In genomic region chr11:65417702-65418430, GRCh38 we compare ENCODE assay signal across 8 cellular contexts. TPM values are rescaled to one million over a fixed set of nuclear protein-coding genes. Genes with fewer than 3 reads are reported as not detected.
DNase-seq lines count a peak whose midpoint lies in the region; ATAC-seq and TF ChIP-seq lines count a peak whose summit lies in the region.

No MANE protein-coding gene starts in this region.

- peak overlapping the region; percentile 64 for H3K4me3 ChIP-seq in fibroblast of the aortic adventitia (ENCODE audit: low read depth, low read length)
- H3K4me3 ChIP-seq in osteoblast (ENCODE audit: insufficient read depth, low read length), result no peak overlapping the region

- H2AFZ ChIP-seq in osteoblast (ENCODE audit: low read length), result no peak overlapping the region

- no peaks in the 10 kb centered on the region for H3K9me3 Mint-ChIP-seq in activated T-cell treated with anti-CD3 and anti-CD28 coated beads, Interleukin-2, amount 50 U/mL, for 4 hours

- no peak for TF ChIP-seq CTCF in fibroblast of the aortic adventitia (IDR thresholded peaks at IDR 0.05; ENCODE audit: insufficient read depth, low read length)
- TF ChIP-seq CTCF in osteoblast (IDR thresholded peaks at IDR 0.05; ENCODE audit: extremely low read depth, low read depth, low read length), result no peak

- H3K9me3 ChIP-seq in osteoblast (ENCODE audit: low read depth, low read length), result no peaks in the 10 kb centered on the region

- peaks cover 59% of the 10 kb centered on the region for H3K4me1 ChIP-seq in osteoblast (ENCODE audit: insufficient read depth, low read length)

- peaks cover 49% of the 10 kb centered on the region for H3K4me1 Mint-ChIP-seq in activated T-cell treated with anti-CD3 and anti-CD28 coated beads, Interleukin-2, amount 50 U/mL, for 4 hours (ENCODE audit: low read depth)

- H3K27ac ChIP-seq in osteoblast (ENCODE audit: low read depth, low read length), result peak overlapping the region; percentile 100

- peaks cover 3% of the 10 kb centered on the region for H4K20me1 ChIP-seq in osteoblast (ENCODE audit: insufficient read depth, low read length)

- peak overlapping the region; percentile 84 for H3K4me2 ChIP-seq in osteoblast (ENCODE audit: insufficient read depth, low read length)

- no peaks in the 10 kb centered on the region for H3K27me3 ChIP-seq in osteoblast (ENCODE audit: insufficient read depth, low read length)

- H3K27me3 Mint-ChIP-seq in activated T-cell treated with anti-CD3 and anti-CD28 coated beads, Interleukin-2, amount 50 U/mL, for 4 hours (ENCODE audit: low read depth), result no peaks in the 10 kb centered on the region

- ATAC-seq in activated T-cell treated with anti-CD3 and anti-CD28 coated beads, Interleukin-2, amount 50 U/mL, for 4 hours, result no peak

- peak; percentile 25 for DNase-seq in activated CD4-positive, alpha-beta T cell treated with anti-CD3 and anti-CD28 coated beads for 1 hour
- no peak for DNase-seq in activated CD4-positive, alpha-beta T cell treated with anti-CD3 and anti-CD28 coated beads, Interleukin-2, amount 50 U/mL, for 4 hours
- DNase-seq in activated T-cell treated with anti-CD3 and anti-CD28 coated beads, Interleukin-2, amount 50 U/mL, for 4 hours, result no peak
- peak; percentile 61 for DNase-seq in fibroblast of the aortic adventitia (ENCODE audit: low read depth)
- DNase-seq in osteoblast (ENCODE audit: insufficient read length, low spot score, missing footprints), result no peak
- DNase-seq in globus pallidus (ENCODE audit: low spot score), result no peak
- DNase-seq in NCI-H345 treated with DMSO at 0.1 percent for 48 hours (lab: John Stamatoyannopoulos, UW; ENCODE audit: unreplicated experiment), result no peak
- DNase-seq in DMS79 (lab: John Stamatoyannopoulos, UW), result no peak

- peaks cover 5% of the 10 kb centered on the region for H3K36me3 Mint-ChIP-seq in activated T-cell treated with anti-CD3 and anti-CD28 coated beads, Interleukin-2, amount 50 U/mL, for 4 hours (ENCODE audit: insufficient read depth)

- H3K79me2 ChIP-seq in osteoblast (ENCODE audit: insufficient read depth, low read length), result peaks cover 59% of the 10 kb centered on the region

- peaks cover 4% of the 10 kb centered on the region for H3K36me3 ChIP-seq in osteoblast (ENCODE audit: insufficient read depth, low read length)

- H3K4me3 Mint-ChIP-seq in activated T-cell treated with anti-CD3 and anti-CD28 coated beads, Interleukin-2, amount 50 U/mL, for 4 hours, result peak overlapping the region; percentile 100

RNA-seq across cellular contexts. Expression of gene NEAT1, which starts 4.7 kb away (rescaled TPM):
- 100 to 1,000 TPM in 2 of 3 donors, 10 to 100 TPM in 1; 95.5 to 136 (median 123) TPM for total RNA-seq in activated T-cell treated with anti-CD3 and anti-CD28 coated beads, Interleukin-2, amount 50 U/mL, for 4 hours
- total RNA-seq in fibroblast of the aortic adventitia (ENCODE audit: low replicate concordance) (527 and 883 TPM in 2 replicates), osteoblast (818 and 1,122 TPM in 2 replicates)

RNA-seq across cellular contexts. Expression of gene FRMD8, which starts 31.4 kb away (rescaled TPM):
- total RNA-seq in activated T-cell treated with anti-CD3 and anti-CD28 coated beads, Interleukin-2, amount 50 U/mL, for 4 hours, result 10 to 100 TPM; 43.0 to 49.2 (median 44.9) TPM
- total RNA-seq in fibroblast of the aortic adventitia (ENCODE audit: low replicate concordance) (42.7 and 172 TPM in 2 replicates), osteoblast (62.2 and 78.2 TPM in 2 replicates)

RNA-seq across cellular contexts. Expression of gene SLC25A45, which starts 35.4 kb away (rescaled TPM):
- 10 to 100 TPM in 1 of 3 donors, 1 to 10 TPM in 2; 7.0 to 11.1 (median 9.5) TPM for total RNA-seq in activated T-cell treated with anti-CD3 and anti-CD28 coated beads, Interleukin-2, amount 50 U/mL, for 4 hours
- total RNA-seq in fibroblast of the aortic adventitia (ENCODE audit: low replicate concordance) (0.41 and 5.8 TPM in 2 replicates), osteoblast (4.1 and 4.3 TPM in 2 replicates)

Comparison
In these comparisons a context has a peak if more than half of its experiments do, and no peak if none do; other contexts are left out.
1. DNase-seq: peak in activated CD4-positive, alpha-beta T cell treated with anti-CD3 and anti-CD28 coated beads for 1 hour (single experiment) and fibroblast of the aortic adventitia (single experiment); none in activated CD4-positive, alpha-beta T cell treated with anti-CD3 and anti-CD28 coated beads, Interleukin-2, amount 50 U/mL, for 4 hours (0 of 2), activated T-cell treated with anti-CD3 and anti-CD28 coated beads, Interleukin-2, amount 50 U/mL, for 4 hours (single experiment), osteoblast (single experiment), globus pallidus (single experiment), NCI-H345 treated with DMSO at 0.1 percent for 48 hours (single experiment) and DMS79 (single experiment).